Comparison of ENCODE assay signal across 8 cellular contexts in genomic region chr14:25132734-25133422, GRCh38.
DNase-seq lines count a peak whose midpoint lies in the region; ATAC-seq and TF ChIP-seq lines count a peak whose summit lies in the region.

No MANE protein-coding gene starts in this region.

- no peak overlapping the region for H3K4me3 ChIP-seq in BE2C (ENCODE audit: low read depth, low read length)
- peak overlapping the region in 1 of 2 experiments; percentile 63 for H3K4me3 ChIP-seq in mesenchymal stem cell (ENCODE audit: insufficient read depth in 1 of 2, low read depth in 1 of 2, low read length in 2 of 2)

- H3K27me3 ChIP-seq in BE2C = no peaks in the 10 kb centered on the region; the same call in 1 of the 2 replicates
- H3K27me3 ChIP-seq in mesenchymal stem cell (ENCODE audit: control insufficient read depth in 1 of 2, insufficient read depth in 1 of 2, low read length in 2 of 2) = peaks cover 0 to 28% of the 10 kb centered on the region in 2 experiments

- no peak overlapping the region for H2BK5ac ChIP-seq in mesenchymal stem cell (ENCODE audit: low read depth, low read length, poor library complexity, severe bottlenecking)

- no peaks in the 10 kb centered on the region for H3K27me3 Mint-ChIP-seq in endothelial cell (ENCODE audit: unreplicated experiment)

- no peak overlapping the region for H3K23ac ChIP-seq in mesenchymal stem cell (ENCODE audit: low read length in 2 of 2)

- no peak overlapping the region for H3K27ac Mint-ChIP-seq in endothelial cell (ENCODE audit: unreplicated experiment)

- no peaks in the 10 kb centered on the region for H3K9me3 ChIP-seq in BE2C
- no peaks in the 10 kb centered on the region for H3K9me3 ChIP-seq in mesenchymal stem cell (ENCODE audit: control insufficient read depth, low read length)

- H3K4me1 Mint-ChIP-seq in endothelial cell (ENCODE audit: unreplicated experiment) = no peaks in the 10 kb centered on the region

- H2BK120ac ChIP-seq in mesenchymal stem cell (ENCODE audit: low read depth, low read length) = no peak overlapping the region

- H3K4me2 ChIP-seq in mesenchymal stem cell (ENCODE audit: low read length, poor library complexity, severe bottlenecking) = no peak overlapping the region

- H3K36me3 Mint-ChIP-seq in endothelial cell (ENCODE audit: low read depth, unreplicated experiment) = no peaks in the 10 kb centered on the region

- peak; percentile 86 for TF ChIP-seq CTCF in BE2C (IDR thresholded peaks at IDR 0.05; ENCODE audit: low read depth, low read length)
- peak; percentile 87 for TF ChIP-seq CTCF in endothelial cell (IDR thresholded peaks at IDR 0.05; ENCODE audit: unreplicated experiment)

- DNase-seq in BE2C (peak; percentile 52), NCI-H524 treated with DMSO at 0.1 percent for 48 hours (lab: John Stamatoyannopoulos, UW) (peak; percentile 75), endothelial cell (ENCODE audit: low spot score) (peak; percentile 70), mesenchymal stem cell (peak; percentile 60)
- peak; percentile 10 to 18 for DNase-seq in activated CD4-positive, alpha-beta T cell treated with anti-CD3 and anti-CD28 coated beads, Interleukin-2, amount 50 U/mL, for 24 hours (ENCODE audit: low read depth in 1 of 2, low spot score in 1 of 2)
- peak; percentile 4 for DNase-seq in stimulated activated CD8-positive, alpha-beta memory T cell treated with anti-CD3 and anti-CD28 coated beads, Interleukin-7, amount 100 ng/mL, for 24 hours (ENCODE audit: low read depth)

- H3K36me3 ChIP-seq in BE2C (no peaks in the 10 kb centered on the region), mesenchymal stem cell (ENCODE audit: control insufficient read depth in 1 of 2, insufficient read depth in 2 of 2, low read depth in 1 of 2, low read length in 2 of 2) (no peaks in the 10 kb centered on the region)

- H2AK5ac ChIP-seq in mesenchymal stem cell (ENCODE audit: low read length, severe bottlenecking) = no peak overlapping the region

- H3K27ac ChIP-seq in mesenchymal stem cell (ENCODE audit: low read length, poor library complexity, severe bottlenecking) = no peak overlapping the region

- peak overlapping the region in 1 of 2 experiments; percentile 52 for H2BK12ac ChIP-seq in mesenchymal stem cell (ENCODE audit: low read length in 2 of 2)

- 5% methylated on average over 16 of the region's 20 CpGs for WGBS in mesenchymal stem cell

- peak overlapping the region in 1 of 2 experiments; percentile 40 for H3K18ac ChIP-seq in mesenchymal stem cell (ENCODE audit: low read depth in 1 of 2, low read length in 2 of 2)

- H3K4me1 ChIP-seq in BE2C = no peaks in the 10 kb centered on the region
- H3K4me1 ChIP-seq in mesenchymal stem cell (ENCODE audit: control insufficient read depth, insufficient read depth, low read depth, low read length) = peaks cover 2% of the 10 kb centered on the region

- H2BK15ac ChIP-seq in mesenchymal stem cell (ENCODE audit: low read depth, poor library complexity, severe bottlenecking) = no peak overlapping the region

- H4K91ac ChIP-seq in mesenchymal stem cell (ENCODE audit: low read length) = peak overlapping the region; percentile 34

- H3K79me1 ChIP-seq in mesenchymal stem cell (replicated peaks; ENCODE audit: low read length, poor library complexity, severe bottlenecking) = no peaks in the 10 kb centered on the region

- ATAC-seq in GM19043 (IDR thresholded peaks at IDR 0.05; ENCODE audit: low read depth, unreplicated experiment) (peak; percentile 84), HG03378 (IDR thresholded peaks at IDR 0.05; ENCODE audit: unreplicated experiment) (peak; percentile 98)

- H3K9me3 Mint-ChIP-seq in endothelial cell (ENCODE audit: unreplicated experiment) = no peaks in the 10 kb centered on the region

- no peak overlapping the region for H3K4ac ChIP-seq in mesenchymal stem cell (ENCODE audit: low read depth in 1 of 2, low read length in 2 of 2)

- no peak overlapping the region for H3K14ac ChIP-seq in mesenchymal stem cell (ENCODE audit: low read length in 2 of 2)

- peak overlapping the region; percentile 44 for H3K9ac ChIP-seq in mesenchymal stem cell (ENCODE audit: low read length)

- H4K8ac ChIP-seq in mesenchymal stem cell (ENCODE audit: low read length) = no peak overlapping the region

- H2AFZ ChIP-seq in mesenchymal stem cell (ENCODE audit: low read depth, low read length) = peak overlapping the region; percentile 86

- no peak overlapping the region for H3K4me3 Mint-ChIP-seq in endothelial cell (ENCODE audit: unreplicated experiment)

Comparison
In these comparisons a context has a peak if more than half of its experiments do, and no peak if none do; other contexts are left out.
1. DNase-seq: peak in every context shown above with its lines; median percentile 75 in NCI-H524 treated with DMSO at 0.1 percent for 48 hours; 70 in endothelial cell; 60 in mesenchymal stem cell; 52 in BE2C; 14 in activated CD4-positive, alpha-beta T cell treated with anti-CD3 and anti-CD28 coated beads, Interleukin-2, amount 50 U/mL, for 24 hours; 4 in stimulated activated CD8-positive, alpha-beta memory T cell treated with anti-CD3 and anti-CD28 coated beads, Interleukin-7, amount 100 ng/mL, for 24 hours.